22 cellular contexts compared by ENCODE assay signal in the genomic region with DNA sequence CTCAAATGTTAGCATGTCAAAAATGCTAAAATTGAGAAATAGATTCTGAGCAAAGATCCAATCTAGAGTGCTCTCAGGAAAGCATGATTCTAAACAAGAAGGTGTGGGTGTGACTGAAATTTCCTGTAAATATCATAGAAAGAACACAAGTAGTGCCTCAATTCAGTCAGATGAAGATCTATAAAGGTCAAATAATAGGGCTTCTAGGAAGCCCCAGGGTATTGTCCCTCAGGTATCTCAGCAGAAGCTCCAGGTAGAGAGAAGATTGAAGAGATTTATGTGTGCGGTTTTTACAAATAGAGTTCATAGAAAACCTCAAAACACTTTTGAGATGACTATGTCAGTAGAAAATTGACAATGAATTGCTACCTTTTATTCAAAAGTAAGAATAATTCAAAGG. TPM values are rescaled to one million over a fixed set of nuclear protein-coding genes. Genes with fewer than 3 reads are reported as not detected.
DNase-seq lines count a peak whose midpoint lies in the region; ATAC-seq and TF ChIP-seq lines count a peak whose summit lies in the region.
"Had no signal": no experiment of that assay in that cellular context is flagged by ENCODE, and none has a peak within 500 bp of the region (broad histone marks: within the 10 kb centered on the region; RNA-seq: fewer than 3 reads in every experiment).

No MANE protein-coding gene starts in this region.

- no peak for DNase-seq in activated CD4-positive, CD25-positive, alpha-beta regulatory T cell (lab: John Stamatoyannopoulos, UW)
- no peak for DNase-seq in activated T-helper 1 cell treated with anti-CD3 and anti-CD28 coated beads, Interleukin-12 subunit alpha, Interleukin-12 subunit beta, Interleukin-2, Interleukin-4 antibody, amounts not matched to agents 30 ng/mL and 10 ng/mL and 1 ng/mL, durations not matched to agents 14 hours and 24 hours and 36 hours (ENCODE audit: low spot score)
- DNase-seq in natural killer cell = no peak
- no peak for DNase-seq in germinal center (ENCODE audit: low spot score)
- no peak for DNase-seq in RWPE1 (ENCODE audit: low spot score)
- DNase-seq: activated gamma-delta T cell; dorsolateral prefrontal cortex; GF-D8; head of caudate nucleus; left cardiac atrium; NCI-H1436; NCI-H524; occipital lobe; stimulated activated CD4-positive, alpha-beta T cell treated with anti-CD3 and anti-CD28 coated beads, Interleukin-1b, Interleukin-23, amount 100 ng/mL, for 48 hours had no signal

- TF ChIP-seq CTCF in natural killer cell (IDR thresholded peaks at IDR 0.05) = no peak
- no peak for TF ChIP-seq CTCF in RWPE1 (conservative IDR thresholded peaks at IDR 0.05; ENCODE audit: low read depth)

- peak overlapping the region; percentile 26 for H3K27ac Mint-ChIP-seq in activated T-helper 1 cell treated with anti-CD3 and anti-CD28 coated beads, Interleukin-12 subunit alpha, Interleukin-12 subunit beta, Interleukin-2, Interleukin-4 antibody, amounts not matched to agents 30 ng/mL and 10 ng/mL and 1 ng/mL, durations not matched to agents 14 hours and 24 hours and 36 hours
- H3K27ac Mint-ChIP-seq in natural killer cell = peak overlapping the region; percentile 82 to 97
- H3K27ac Mint-ChIP-seq: memory B cell had no signal

- peak; percentile 58 to 86 for ATAC-seq in activated CD4-positive, CD25-positive, alpha-beta regulatory T cell treated with anti-CD3 and anti-CD28 coated beads, Interleukin-2, amount 50 U/mL, for 24 hours
- ATAC-seq in GM18858 (IDR thresholded peaks at IDR 0.05; ENCODE audit: unreplicated experiment) (peak; percentile 47), natural killer cell (no peak), GM21723 (IDR thresholded peaks at IDR 0.05; ENCODE audit: unreplicated experiment) (no peak)
- ATAC-seq: left cardiac atrium had no signal

- H3K27me3 Mint-ChIP-seq in activated T-helper 1 cell treated with anti-CD3 and anti-CD28 coated beads, Interleukin-12 subunit alpha, Interleukin-12 subunit beta, Interleukin-2, Interleukin-4 antibody, amounts not matched to agents 30 ng/mL and 10 ng/mL and 1 ng/mL, durations not matched to agents 14 hours and 24 hours and 36 hours (ENCODE audit: insufficient read depth) = peaks cover 13% of the 10 kb centered on the region
- no peaks in the 10 kb centered on the region for H3K27me3 Mint-ChIP-seq in natural killer cell (ENCODE audit: low read depth in 2 of 2)

- H3K36me3 Mint-ChIP-seq in activated T-helper 1 cell treated with anti-CD3 and anti-CD28 coated beads, Interleukin-12 subunit alpha, Interleukin-12 subunit beta, Interleukin-2, Interleukin-4 antibody, amounts not matched to agents 30 ng/mL and 10 ng/mL and 1 ng/mL, durations not matched to agents 14 hours and 24 hours and 36 hours (ENCODE audit: low read depth) = peaks cover 7% of the 10 kb centered on the region
- peaks cover 30% of the 10 kb centered on the region for H3K36me3 Mint-ChIP-seq in natural killer cell
- H3K36me3 Mint-ChIP-seq: memory B cell had no signal

- intact Hi-C loops in activated T-helper 1 cell treated with anti-CD3 and anti-CD28 coated beads, Interleukin-12 subunit alpha, Interleukin-12 subunit beta, Interleukin-2, Interleukin-4 antibody, amounts not matched to agents 30 ng/mL and 10 ng/mL and 1 ng/mL, durations not matched to agents 14 hours and 24 hours and 36 hours (cut with micrococcal nuclease) = loop anchor here (1.0 to 5.0 kb wide), 7 partner anchors 16 to 427 kb away; a partner anchor contains a TSS
- intact Hi-C loops in natural killer cell (cut with micrococcal nuclease) = loop anchor here (5.0 kb wide), 1 partner anchor 33 kb away; no protein-coding TSS in a partner anchor

- CTCF ChIA-PET in RWPE1 (lab: Yijun Ruan, JAX) = interaction anchor here (0.9 kb wide), 1 partner anchor 11 kb away, joined by 3 read pairs; no protein-coding TSS in a partner anchor

- no peak overlapping the region for H3K27ac ChIP-seq in RWPE1
- H3K27ac ChIP-seq: 22Rv1, dorsolateral prefrontal cortex, SK-N-MC, skin epidermis had no signal

- peaks cover 22% of the 10 kb centered on the region for H3K9me3 Mint-ChIP-seq in activated T-helper 1 cell treated with anti-CD3 and anti-CD28 coated beads, Interleukin-12 subunit alpha, Interleukin-12 subunit beta, Interleukin-2, Interleukin-4 antibody, amounts not matched to agents 30 ng/mL and 10 ng/mL and 1 ng/mL, durations not matched to agents 14 hours and 24 hours and 36 hours
- no peaks in the 10 kb centered on the region for H3K9me3 Mint-ChIP-seq in natural killer cell
- H3K9me3 Mint-ChIP-seq: memory B cell had no signal

- H3K4me3 Mint-ChIP-seq in activated T-helper 1 cell treated with anti-CD3 and anti-CD28 coated beads, Interleukin-12 subunit alpha, Interleukin-12 subunit beta, Interleukin-2, Interleukin-4 antibody, amounts not matched to agents 30 ng/mL and 10 ng/mL and 1 ng/mL, durations not matched to agents 14 hours and 24 hours and 36 hours = no peak overlapping the region
- peak overlapping the region; percentile 51 for H3K4me3 Mint-ChIP-seq in natural killer cell
- H3K4me3 Mint-ChIP-seq: memory B cell had no signal

- H3K4me1 Mint-ChIP-seq in activated T-helper 1 cell treated with anti-CD3 and anti-CD28 coated beads, Interleukin-12 subunit alpha, Interleukin-12 subunit beta, Interleukin-2, Interleukin-4 antibody, amounts not matched to agents 30 ng/mL and 10 ng/mL and 1 ng/mL, durations not matched to agents 14 hours and 24 hours and 36 hours (ENCODE audit: low read depth) = peaks cover 23% of the 10 kb centered on the region
- peaks cover 85 to 90% of the 10 kb centered on the region in 2 donors for H3K4me1 Mint-ChIP-seq in natural killer cell
- H3K4me1 Mint-ChIP-seq: memory B cell had no signal

- POLR2A ChIA-PET in RWPE1 (lab: Yijun Ruan, JAX; ENCODE audit: low non-redundant PET) = no interaction called here

RNA-seq across cellular contexts. Expression of a gene that starts 13.0 kb away (rescaled TPM):
- total RNA-seq in activated T-helper 1 cell treated with anti-CD3 and anti-CD28 coated beads, Interleukin-12 subunit alpha, Interleukin-12 subunit beta, Interleukin-2, Interleukin-4 antibody, amounts not matched to agents 30 ng/mL and 10 ng/mL and 1 ng/mL, durations not matched to agents 14 hours and 24 hours and 36 hours = 2.5 and 2.7 TPM in 2 replicates
- total RNA-seq in natural killer cell = 100 to 1,000 TPM; 568 to 782 (median 688) TPM
- total RNA-seq: RPMI7951 had no signal

Comparison
In these comparisons a context has a peak if more than half of its experiments do, and no peak if none do; other contexts are left out.
1. ATAC-seq: peak in activated CD4-positive, CD25-positive, alpha-beta regulatory T cell treated with anti-CD3 and anti-CD28 coated beads, Interleukin-2, amount 50 U/mL, for 24 hours (2 of 2) and GM18858 (single experiment); none in natural killer cell (0 of 3) and GM21723 (single experiment).
2. RNA of a gene that starts 13.0 kb away (total RNA-seq): 568 to 782 TPM in natural killer cell; 2.5 to 2.7 TPM in activated T-helper 1 cell treated with anti-CD3 and anti-CD28 coated beads, Interleukin-12 subunit alpha, Interleukin-12 subunit beta, Interleukin-2, Interleukin-4 antibody, amounts not matched to agents 30 ng/mL and 10 ng/mL and 1 ng/mL, durations not matched to agents 14 hours and 24 hours and 36 hours; every median in the first group is over 100 times any median in the second.